Comparison of ENCODE assay signal across 10 cellular contexts in the genomic region with DNA sequence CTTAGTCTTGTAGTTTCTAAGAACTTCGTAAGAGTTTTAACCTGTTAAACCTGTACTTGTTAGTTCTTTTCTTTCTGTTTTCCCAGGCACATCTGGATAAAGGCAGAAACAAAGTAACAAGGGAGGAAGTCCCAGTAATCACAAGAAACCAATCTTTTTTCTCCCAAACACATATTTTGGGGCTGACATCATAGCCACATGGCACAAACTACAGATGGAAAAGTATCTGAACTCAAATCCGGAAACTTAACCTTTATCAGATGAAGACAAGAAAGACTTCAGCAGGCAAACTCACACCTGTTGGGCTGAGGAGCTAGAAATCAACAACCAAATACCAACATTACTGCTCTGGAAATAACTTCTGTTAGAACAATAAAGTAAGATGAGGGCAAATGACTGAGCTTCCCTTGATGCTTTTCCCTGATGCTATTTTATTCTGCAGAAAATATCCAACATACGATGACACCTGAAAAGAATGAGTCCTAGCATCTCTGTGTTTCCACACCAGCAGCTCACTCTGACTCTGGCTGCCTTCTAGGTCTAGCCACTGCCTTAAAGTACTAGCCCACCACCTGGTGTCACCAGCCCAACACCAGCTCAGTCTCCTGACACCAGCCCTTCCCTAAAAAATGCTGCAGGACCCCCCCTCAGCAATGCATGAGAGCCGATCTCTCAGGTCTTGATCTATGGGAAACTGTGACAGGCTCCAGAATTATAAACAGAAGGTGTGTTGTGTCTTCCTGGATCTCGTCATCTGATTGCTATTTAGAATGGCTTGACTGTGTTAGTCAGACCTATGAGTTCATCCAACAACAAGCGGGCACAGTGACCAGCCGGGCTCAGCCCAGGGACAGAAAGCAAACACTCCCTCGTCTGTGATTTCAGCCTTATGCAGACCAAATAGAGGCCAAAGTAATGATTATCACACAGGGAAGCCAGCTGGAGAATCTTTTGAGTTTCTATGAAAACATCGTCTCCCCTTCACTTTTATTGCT.
A peak's percentile ranks its signal among the peaks of the same experiment; 100 is the strongest.
DNase-seq lines count a peak whose midpoint lies in the region; TF ChIP-seq lines count a peak whose summit lies in the region.
"Had no signal": no experiment of that assay in that cellular context is flagged by ENCODE, and none has a peak within 500 bp of the region (broad histone marks: within the 10 kb centered on the region; RNA-seq: fewer than 3 reads in every experiment).

No MANE protein-coding gene starts in this region.

- no peaks in the 10 kb centered on the region for H3K27me3 Mint-ChIP-seq in endodermal cell (ENCODE audit: insufficient read depth)
- H3K27me3 Mint-ChIP-seq: activated CD8-positive, alpha-beta memory T cell treated with anti-CD3 and anti-CD28 coated beads, Interleukin-2, amount 10 ng/mL, durations not matched to agents 7 days and 5 days had no signal

- no peaks in the 10 kb centered on the region for H3K9me3 Mint-ChIP-seq in endodermal cell
- H3K9me3 Mint-ChIP-seq: CD14-positive monocyte had no signal

- H3K27ac ChIP-seq in KOPT-K1 (ENCODE audit: low read depth, low read length, poor library complexity, severe bottlenecking) (peak overlapping the region; percentile 63), endodermal cell (ENCODE audit: low read depth, low read length) (peak overlapping the region; percentile 45), Peyer's patch (peak overlapping the region in 1 of 4 donors; percentile 0)

- H3K4me3 Mint-ChIP-seq in endodermal cell: no peak overlapping the region
- H3K4me3 Mint-ChIP-seq: activated CD8-positive, alpha-beta memory T cell treated with anti-CD3 and anti-CD28 coated beads, Interleukin-2, amount 10 ng/mL, durations not matched to agents 7 days and 5 days; CD14-positive monocyte had no signal

- H3K4me3 ChIP-seq in endodermal cell (ENCODE audit: low read length) (no peak overlapping the region), Peyer's patch (no peak overlapping the region)

- DNase-seq in 8988T (peak; percentile 13), endodermal cell (peak; percentile 63), mucosa of gallbladder (ENCODE audit: low spot score) (peak; percentile 57), middle frontal gyrus (ENCODE audit: extremely low spot score, low spot score) (no peak), Peyer's patch (no peak), NCI-H82 (lab: John Stamatoyannopoulos, UW) (no peak)
- no peak for DNase-seq in stimulated activated CD4-positive, alpha-beta T cell treated with anti-CD3 and anti-CD28 coated beads, Interleukin-4, amount 100 ng/mL, for 1 hour
- DNase-seq: activated CD8-positive, alpha-beta memory T cell treated with anti-CD3 and anti-CD28 coated beads, Interleukin-2, amount 10 ng/mL, durations not matched to agents 7 days and 5 days had no signal

- H3K4me1 ChIP-seq in endodermal cell (ENCODE audit: control insufficient read depth, insufficient read depth, low read length) (no peaks in the 10 kb centered on the region), Peyer's patch (no peaks in the 10 kb centered on the region)

- no peaks in the 10 kb centered on the region for H3K36me3 Mint-ChIP-seq in endodermal cell (ENCODE audit: low read depth)
- H3K36me3 Mint-ChIP-seq: CD14-positive monocyte had no signal

- H3K4me1 Mint-ChIP-seq in endodermal cell: peaks cover 19% of the 10 kb centered on the region

- H3K36me3 ChIP-seq in KOPT-K1 (ENCODE audit: insufficient read depth, low read length) (no peaks in the 10 kb centered on the region), endodermal cell (ENCODE audit: control insufficient read depth, insufficient read depth, low read length) (no peaks in the 10 kb centered on the region), Peyer's patch (peaks cover 0 to 6% (median 0%) of the 10 kb centered on the region in 3 donors)

- TF ChIP-seq CTCF in endodermal cell (conservative IDR thresholded peaks at IDR 0.05): peak; percentile 21
- TF ChIP-seq CTCF in Peyer's patch (IDR thresholded peaks at IDR 0.05): no peak

- 80 to 85% methylated on average over 7 to 9 of the region's 9 CpGs for WGBS in endodermal cell (ENCODE audit: insufficient coverage in 1 of 2, insufficient read length in 1 of 2), 2 experiments

- no peaks in the 10 kb centered on the region for H3K9me3 ChIP-seq in KOPT-K1 (ENCODE audit: insufficient read depth, low read length, poor library complexity, severe bottlenecking)
- H3K9me3 ChIP-seq in endodermal cell (ENCODE audit: control insufficient read depth, low read length): no peaks in the 10 kb centered on the region
- no peaks in the 10 kb centered on the region for H3K9me3 ChIP-seq in Peyer's patch

- no peaks in the 10 kb centered on the region for H3K27me3 ChIP-seq in endodermal cell (ENCODE audit: control insufficient read depth, insufficient read depth, low read length, poor library complexity, severe bottlenecking)
- H3K27me3 ChIP-seq in Peyer's patch: no peaks in the 10 kb centered on the region

- H3K9ac ChIP-seq in endodermal cell (ENCODE audit: extremely low read depth, low read length, poor library complexity, severe bottlenecking): no peak overlapping the region

- peak overlapping the region; percentile 48 for H3K27ac Mint-ChIP-seq in endodermal cell
- H3K27ac Mint-ChIP-seq: activated CD8-positive, alpha-beta memory T cell treated with anti-CD3 and anti-CD28 coated beads, Interleukin-2, amount 10 ng/mL, durations not matched to agents 7 days and 5 days had no signal

- no peak for TF ChIP-seq POLR2A in Peyer's patch (IDR thresholded peaks at IDR 0.05)

Comparison
In these comparisons a context has a peak if more than half of its experiments do, and no peak if none do; other contexts are left out.
1. DNase-seq: peak in 8988T (single experiment), endodermal cell (single experiment) and mucosa of gallbladder (single experiment); none in middle frontal gyrus (single experiment), Peyer's patch (0 of 3), stimulated activated CD4-positive, alpha-beta T cell treated with anti-CD3 and anti-CD28 coated beads, Interleukin-4, amount 100 ng/mL, for 1 hour (single experiment) and NCI-H82 (single experiment).